8 cellular contexts compared by ENCODE assay signal in the genomic region with DNA sequence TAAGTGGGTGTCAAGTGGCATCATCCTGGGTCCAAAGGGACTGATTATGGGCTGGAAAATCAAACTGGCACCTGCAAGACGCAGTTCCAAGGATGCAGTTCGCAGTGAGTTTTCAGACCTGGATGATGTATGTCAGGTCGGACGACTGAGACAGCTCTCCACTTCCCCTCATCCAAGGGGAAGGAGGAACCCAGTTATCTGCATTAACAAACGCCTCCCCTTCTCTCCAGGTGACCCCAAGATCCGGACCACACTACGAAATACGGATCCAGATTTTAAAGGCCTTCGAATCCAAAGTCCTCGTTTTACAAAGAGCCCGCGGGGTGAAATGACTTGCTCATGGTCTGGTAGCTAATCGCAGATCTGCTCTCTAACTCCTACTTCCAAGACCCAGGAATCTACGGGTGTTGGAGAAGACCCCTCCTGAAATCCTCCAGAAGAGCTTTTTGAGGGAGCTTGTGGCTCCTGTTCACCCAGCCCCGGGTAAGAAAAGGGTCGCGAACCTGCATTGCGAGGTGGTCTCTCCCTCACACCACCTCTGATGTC. TPM values are rescaled to one million over a fixed set of nuclear protein-coding genes. Genes with fewer than 3 reads are reported as not detected.
A peak's percentile ranks its signal among the peaks of the same experiment; 100 is the strongest.
DNase-seq lines count a peak whose midpoint lies in the region; ATAC-seq and TF ChIP-seq lines count a peak whose summit lies in the region.

No MANE protein-coding gene starts in this region.

- peak overlapping the region; percentile 99 for H3K4me2 ChIP-seq in mesenchymal stem cell (ENCODE audit: low read length, poor library complexity, severe bottlenecking)

- H3K18ac ChIP-seq in mesenchymal stem cell (ENCODE audit: low read depth in 1 of 2, low read length in 2 of 2): no peak overlapping the region

- no TSS peak for BruUV-seq in A673 (replicated peaks; lab: Mats Ljungman, UMichigan)

- H3K4me3 ChIP-seq in A673 (ENCODE audit: low read depth, low read length, poor library complexity, severe bottlenecking) (peak overlapping the region; percentile 95), mesenchymal stem cell (ENCODE audit: insufficient read depth in 1 of 2, low read depth in 1 of 2, low read length in 2 of 2) (peak overlapping the region; percentile 79 to 83)

- no peak overlapping the region for H2BK15ac ChIP-seq in mesenchymal stem cell (ENCODE audit: low read depth, poor library complexity, severe bottlenecking)

- H3K36me3 ChIP-seq in A673 (ENCODE audit: insufficient read depth, low read length, poor library complexity, severe bottlenecking) (no peaks in the 10 kb centered on the region), mesenchymal stem cell (ENCODE audit: control insufficient read depth in 1 of 2, insufficient read depth in 2 of 2, low read depth in 1 of 2, low read length in 2 of 2) (no peaks in the 10 kb centered on the region)

- no peak overlapping the region for H4K91ac ChIP-seq in mesenchymal stem cell (ENCODE audit: low read length)

- H3K14ac ChIP-seq in mesenchymal stem cell (ENCODE audit: low read length in 2 of 2): no peak overlapping the region

- H3K27me3 Mint-ChIP-seq in brain: peaks cover 12% of the 10 kb centered on the region

- no peak for DNase-seq in A673 (ENCODE audit: low spot score)
- peak; percentile 48 for DNase-seq in NCI-H146 treated with DMSO at 0.1 percent for 48 hours (lab: John Stamatoyannopoulos, UW; ENCODE audit: unreplicated experiment)
- peak; percentile 50 for DNase-seq in mesenchymal stem cell
- no peak for DNase-seq in DMS114 treated with DMSO at 0.1 percent for 48 hours (lab: John Stamatoyannopoulos, UW; ENCODE audit: unreplicated experiment)
- no peak for DNase-seq in cortex of kidney (lab: John Stamatoyannopoulos, UW)
- no peak for DNase-seq in activated CD4-positive, CD25-positive, alpha-beta regulatory T cell treated with anti-CD3 and anti-CD28 coated beads, Interleukin-2, amount 50 U/mL, for 72 hours

- no peak overlapping the region for H2AK5ac ChIP-seq in mesenchymal stem cell (ENCODE audit: low read length, severe bottlenecking)

- CTCF ChIA-PET in A673 (lab: Charles Lee): no interaction called here

- H3K4ac ChIP-seq in mesenchymal stem cell (ENCODE audit: low read depth in 1 of 2, low read length in 2 of 2): no peak overlapping the region

- peaks cover 12% of the 10 kb centered on the region for H3K79me1 ChIP-seq in mesenchymal stem cell (replicated peaks; ENCODE audit: low read length, poor library complexity, severe bottlenecking)

- H3K4me1 ChIP-seq in A673 (ENCODE audit: insufficient read depth, low read length, poor library complexity, severe bottlenecking): peaks cover 8% of the 10 kb centered on the region
- peaks cover 3% of the 10 kb centered on the region for H3K4me1 ChIP-seq in mesenchymal stem cell (ENCODE audit: control insufficient read depth, insufficient read depth, low read depth, low read length)

- H3K27ac Mint-ChIP-seq in brain: peak overlapping the region; percentile 79 to 91 (median 87)

- no peak overlapping the region for H2AFZ ChIP-seq in mesenchymal stem cell (ENCODE audit: low read depth, low read length)

- peak overlapping the region; percentile 88 to 99 (median 97) for H3K4me3 Mint-ChIP-seq in brain

- H3K9me3 Mint-ChIP-seq in brain: no peaks in the 10 kb centered on the region

- no peak overlapping the region for H3K23ac ChIP-seq in mesenchymal stem cell (ENCODE audit: low read length in 2 of 2)

- H3K36me3 Mint-ChIP-seq in brain: no peaks in the 10 kb centered on the region

- WGBS in mesenchymal stem cell: 11% methylated on average over 18 of the region's 18 CpGs

- no peak overlapping the region for H2BK120ac ChIP-seq in mesenchymal stem cell (ENCODE audit: low read depth, low read length)

- POLR2A ChIA-PET in A673 (lab: Charles Lee; ENCODE audit: low non-redundant PET): no interaction called here

- H2BK12ac ChIP-seq in mesenchymal stem cell (ENCODE audit: low read length in 2 of 2): peak overlapping the region in 1 of 2 experiments; percentile 19

- H3K9me3 ChIP-seq in A673 (ENCODE audit: low read depth, low read length, poor library complexity, severe bottlenecking) (no peaks in the 10 kb centered on the region), mesenchymal stem cell (ENCODE audit: control insufficient read depth, low read length) (no peaks in the 10 kb centered on the region)

- no peak overlapping the region for H4K8ac ChIP-seq in mesenchymal stem cell (ENCODE audit: low read length)

- peak overlapping the region; percentile 38 for H2BK5ac ChIP-seq in mesenchymal stem cell (ENCODE audit: low read depth, low read length, poor library complexity, severe bottlenecking)

- 0 out of 2 replicates have a peak, but pooled peaks have one; percentile 23 for TF ChIP-seq CTCF in A673 (conservative IDR thresholded peaks at IDR 0.05; ENCODE audit: low read depth, low read length)
- TF ChIP-seq CTCF in brain (conservative IDR thresholded peaks at IDR 0.05): no peak

- ATAC-seq in GM18870 (IDR thresholded peaks at IDR 0.05; ENCODE audit: unreplicated experiment): peak; percentile 7

- intact Hi-C loops in A673 (cut with micrococcal nuclease; ENCODE audit: unreplicated experiment): no loop called here

- H3K27ac ChIP-seq in A673 (ENCODE audit: low read depth, low read length, poor library complexity, severe bottlenecking) (peak overlapping the region; percentile 90), mesenchymal stem cell (ENCODE audit: low read length, poor library complexity, severe bottlenecking) (peak overlapping the region; percentile 23)

- peak overlapping the region; percentile 67 for H3K9ac ChIP-seq in mesenchymal stem cell (ENCODE audit: low read length)

- H3K4me1 Mint-ChIP-seq in brain: peaks cover 39% of the 10 kb centered on the region

- no peaks in the 10 kb centered on the region for H3K27me3 ChIP-seq in A673 (replicated peaks; ENCODE audit: insufficient read depth, low read depth, low read length, poor library complexity)
- H3K27me3 ChIP-seq in mesenchymal stem cell (ENCODE audit: control insufficient read depth in 1 of 2, insufficient read depth in 1 of 2, low read length in 2 of 2): peaks cover 0 to 10% of the 10 kb centered on the region in 2 experiments

RNA-seq across cellular contexts. Expression of gene SYNE2, which starts 0.5 kb away (rescaled TPM):
- 68.2 and 79.9 TPM in 2 replicates for total RNA-seq in A673 (2021)
- polyA plus RNA-seq in brain (ENCODE audit: insufficient read depth, low read depth, low replicate concordance): 61.2 TPM
- 5.6 TPM for polyA plus RNA-seq in mesenchymal stem cell (2013, experiment 1 of 2)
- polyA plus RNA-seq in mesenchymal stem cell (2013, experiment 2 of 2): 6.4 TPM

Comparison
In these comparisons a context has a peak if more than half of its experiments do, and no peak if none do; other contexts are left out.
1. DNase-seq: peak in NCI-H146 treated with DMSO at 0.1 percent for 48 hours (single experiment) and mesenchymal stem cell (single experiment); none in A673 (single experiment), DMS114 treated with DMSO at 0.1 percent for 48 hours (single experiment), cortex of kidney (single experiment) and activated CD4-positive, CD25-positive, alpha-beta regulatory T cell treated with anti-CD3 and anti-CD28 coated beads, Interleukin-2, amount 50 U/mL, for 72 hours (single experiment).